Comparison of ENCODE assay signal across 1 cellular context in genomic region chr7:85426487-85426960, GRCh38.
A peak's percentile ranks its signal among the peaks of the same experiment; 100 is the strongest.
TF ChIP-seq lines count a peak whose summit lies in the region.

No MANE protein-coding gene starts in this region.

TF ChIP-seq in HepG2, 621 proteins besides CTCF, POLR2A, EP300 and RAD21 (continued from another document and continues in another):
- TF ChIP-seq ZNF407 (CRISPR knock-in tag; IDR thresholded peaks at IDR 0.05; ENCODE audit: not compliant biosample characterization) = no peak
- TF ChIP-seq ZNF205 (CRISPR knock-in tag; IDR thresholded peaks at IDR 0.05) = 0 out of 2 replicates have a peak, but pooled peaks have one; percentile 21
- TF ChIP-seq FOXP1 (IDR thresholded peaks at IDR 0.05) = no peak
- peak; percentile 27; the same call in 1 of the 2 replicates for TF ChIP-seq FOXP1 (CRISPR knock-in tag; IDR thresholded peaks at IDR 0.05)
- TF ChIP-seq NONO (IDR thresholded peaks at IDR 0.05) = no peak
- TF ChIP-seq NONO (CRISPR knock-in tag; conservative IDR thresholded peaks at IDR 0.05) = peak; percentile 25; the same call in 1 of the 2 replicates
- peak; percentile 36; the same call in 1 of the 2 replicates for TF ChIP-seq HNF4G (IDR thresholded peaks at IDR 0.05; ENCODE audit: borderline replicate concordance, low read depth, low read length)
- TF ChIP-seq HNF4G (CRISPR knock-in tag; IDR thresholded peaks at IDR 0.05; ENCODE audit: borderline replicate concordance, low read depth) = no peak
- TF ChIP-seq, protein P1, sequence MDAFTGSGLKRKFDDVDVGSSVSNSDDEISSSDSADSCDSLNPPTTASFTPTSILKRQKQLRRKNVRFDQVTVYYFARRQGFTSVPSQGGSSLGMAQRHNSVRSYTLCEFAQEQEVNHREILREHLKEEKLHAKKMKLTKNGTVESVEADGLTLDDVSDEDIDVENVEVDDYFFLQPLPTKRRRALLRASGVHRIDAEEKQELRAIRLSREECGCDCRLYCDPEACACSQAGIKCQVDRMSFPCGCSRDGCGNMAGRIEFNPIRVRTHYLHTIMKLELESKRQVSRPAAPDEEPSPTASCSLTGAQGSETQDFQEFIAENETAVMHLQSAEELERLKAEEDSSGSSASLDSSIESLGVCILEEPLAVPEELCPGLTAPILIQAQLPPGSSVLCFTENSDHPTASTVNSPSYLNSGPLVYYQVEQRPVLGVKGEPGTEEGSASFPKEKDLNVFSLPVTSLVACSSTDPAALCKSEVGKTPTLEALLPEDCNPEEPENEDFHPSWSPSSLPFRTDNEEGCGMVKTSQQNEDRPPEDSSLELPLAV (CRISPR knock-in tag; conservative IDR thresholded peaks at IDR 0.05; ENCODE audit: low read depth) = no peak
- TF ChIP-seq, protein P2, sequence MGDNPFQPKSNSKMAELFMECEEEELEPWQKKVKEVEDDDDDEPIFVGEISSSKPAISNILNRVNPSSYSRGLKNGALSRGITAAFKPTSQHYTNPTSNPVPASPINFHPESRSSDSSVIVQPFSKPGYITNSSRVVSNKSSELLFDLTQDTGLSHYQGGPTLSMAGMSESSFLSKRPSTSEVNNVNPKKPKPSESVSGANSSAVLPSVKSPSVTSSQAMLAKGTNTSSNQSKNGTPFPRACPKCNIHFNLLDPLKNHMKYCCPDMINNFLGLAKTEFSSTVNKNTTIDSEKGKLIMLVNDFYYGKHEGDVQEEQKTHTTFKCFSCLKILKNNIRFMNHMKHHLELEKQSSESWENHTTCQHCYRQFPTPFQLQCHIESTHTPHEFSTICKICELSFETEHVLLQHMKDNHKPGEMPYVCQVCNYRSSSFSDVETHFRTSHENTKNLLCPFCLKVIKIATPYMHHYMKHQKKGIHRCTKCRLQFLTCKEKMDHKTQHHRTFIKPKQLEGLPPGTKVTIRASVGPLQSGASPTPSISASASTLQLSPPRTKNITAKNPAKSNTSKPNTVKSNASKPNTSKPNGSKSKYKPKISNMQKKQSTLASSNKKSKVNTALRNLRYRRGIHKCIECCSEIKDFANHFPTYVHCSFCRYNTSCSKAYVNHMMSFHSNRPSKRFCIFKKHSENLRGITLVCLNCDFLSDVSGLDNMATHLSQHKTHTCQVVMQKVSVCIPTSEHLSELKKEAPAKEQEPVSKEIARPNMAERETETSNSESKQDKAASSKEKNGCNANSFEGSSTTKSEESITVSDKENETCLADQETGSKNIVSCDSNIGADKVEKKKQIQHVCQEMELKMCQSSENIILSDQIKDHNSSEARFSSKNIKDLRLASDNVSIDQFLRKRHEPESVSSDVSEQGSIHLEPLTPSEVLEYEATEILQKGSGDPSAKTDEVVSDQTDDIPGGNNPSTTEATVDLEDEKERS (CRISPR knock-in tag; IDR thresholded peaks at IDR 0.05) = no peak
- 0 out of 2 replicates have a peak, but pooled peaks have one; percentile 61 for TF ChIP-seq REPIN1 (CRISPR knock-in tag; IDR thresholded peaks at IDR 0.05; ENCODE audit: borderline replicate concordance, low read depth)
- TF ChIP-seq, protein P3, sequence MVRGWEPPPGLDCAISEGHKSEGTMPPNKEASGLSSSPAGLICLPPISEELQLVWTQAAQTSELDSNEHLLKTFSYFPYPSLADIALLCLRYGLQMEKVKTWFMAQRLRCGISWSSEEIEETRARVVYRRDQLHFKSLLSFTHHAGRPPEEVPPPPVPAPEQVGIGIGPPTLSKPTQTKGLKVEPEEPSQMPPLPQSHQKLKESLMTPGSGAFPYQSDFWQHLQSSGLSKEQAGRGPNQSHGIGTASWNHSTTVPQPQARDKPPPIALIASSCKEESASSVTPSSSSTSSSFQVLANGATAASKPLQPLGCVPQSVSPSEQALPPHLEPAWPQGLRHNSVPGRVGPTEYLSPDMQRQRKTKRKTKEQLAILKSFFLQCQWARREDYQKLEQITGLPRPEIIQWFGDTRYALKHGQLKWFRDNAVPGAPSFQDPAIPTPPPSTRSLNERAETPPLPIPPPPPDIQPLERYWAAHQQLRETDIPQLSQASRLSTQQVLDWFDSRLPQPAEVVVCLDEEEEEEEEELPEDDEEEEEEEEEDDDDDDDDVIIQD (CRISPR knock-in tag; IDR thresholded peaks at IDR 0.05; ENCODE audit: low read depth) = peak; percentile 58; the same call in 1 of the 2 replicates
- TF ChIP-seq TFDP1 (CRISPR knock-in tag; IDR thresholded peaks at IDR 0.05; ENCODE audit: borderline replicate concordance) = no peak
- no peak for TF ChIP-seq POLR2AphosphoS2 (IDR thresholded peaks at IDR 0.05; ENCODE audit: low read depth, low read length)
- TF ChIP-seq, protein P4, sequence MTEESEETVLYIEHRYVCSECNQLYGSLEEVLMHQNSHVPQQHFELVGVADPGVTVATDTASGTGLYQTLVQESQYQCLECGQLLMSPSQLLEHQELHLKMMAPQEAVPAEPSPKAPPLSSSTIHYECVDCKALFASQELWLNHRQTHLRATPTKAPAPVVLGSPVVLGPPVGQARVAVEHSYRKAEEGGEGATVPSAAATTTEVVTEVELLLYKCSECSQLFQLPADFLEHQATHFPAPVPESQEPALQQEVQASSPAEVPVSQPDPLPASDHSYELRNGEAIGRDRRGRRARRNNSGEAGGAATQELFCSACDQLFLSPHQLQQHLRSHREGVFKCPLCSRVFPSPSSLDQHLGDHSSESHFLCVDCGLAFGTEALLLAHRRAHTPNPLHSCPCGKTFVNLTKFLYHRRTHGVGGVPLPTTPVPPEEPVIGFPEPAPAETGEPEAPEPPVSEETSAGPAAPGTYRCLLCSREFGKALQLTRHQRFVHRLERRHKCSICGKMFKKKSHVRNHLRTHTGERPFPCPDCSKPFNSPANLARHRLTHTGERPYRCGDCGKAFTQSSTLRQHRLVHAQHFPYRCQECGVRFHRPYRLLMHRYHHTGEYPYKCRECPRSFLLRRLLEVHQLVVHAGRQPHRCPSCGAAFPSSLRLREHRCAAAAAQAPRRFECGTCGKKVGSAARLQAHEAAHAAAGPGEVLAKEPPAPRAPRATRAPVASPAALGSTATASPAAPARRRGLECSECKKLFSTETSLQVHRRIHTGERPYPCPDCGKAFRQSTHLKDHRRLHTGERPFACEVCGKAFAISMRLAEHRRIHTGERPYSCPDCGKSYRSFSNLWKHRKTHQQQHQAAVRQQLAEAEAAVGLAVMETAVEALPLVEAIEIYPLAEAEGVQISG (CRISPR knock-in tag; IDR thresholded peaks at IDR 0.05) = peak; percentile 80
- TF ChIP-seq NR2F2 (IDR thresholded peaks at IDR 0.05; ENCODE audit: borderline replicate concordance, low read depth) = peak; percentile 77
- no peak for TF ChIP-seq GLMP (CRISPR knock-in tag; IDR thresholded peaks at IDR 0.05; ENCODE audit: borderline replicate concordance)
- no peak for TF ChIP-seq BORCS8-MEF2B (CRISPR knock-in tag; IDR thresholded peaks at IDR 0.05)
- peak; percentile 62 for TF ChIP-seq SOX5 (CRISPR knock-in tag; IDR thresholded peaks at IDR 0.05; ENCODE audit: borderline replicate concordance)
- TF ChIP-seq ZBTB2 (CRISPR knock-in tag; IDR thresholded peaks at IDR 0.05; ENCODE audit: low read depth) = no peak
- TF ChIP-seq CBX5 (CRISPR knock-in tag; IDR thresholded peaks at IDR 0.05; ENCODE audit: borderline replicate concordance) = 0 out of 2 replicates have a peak, but pooled peaks have one; percentile 17
- TF ChIP-seq SMYD3 (CRISPR knock-in tag; IDR thresholded peaks at IDR 0.05) = no peak
- no peak; the same call in 1 of the 2 replicates for TF ChIP-seq ZNF264 (CRISPR knock-in tag; IDR thresholded peaks at IDR 0.05)
- TF ChIP-seq, protein P5, sequence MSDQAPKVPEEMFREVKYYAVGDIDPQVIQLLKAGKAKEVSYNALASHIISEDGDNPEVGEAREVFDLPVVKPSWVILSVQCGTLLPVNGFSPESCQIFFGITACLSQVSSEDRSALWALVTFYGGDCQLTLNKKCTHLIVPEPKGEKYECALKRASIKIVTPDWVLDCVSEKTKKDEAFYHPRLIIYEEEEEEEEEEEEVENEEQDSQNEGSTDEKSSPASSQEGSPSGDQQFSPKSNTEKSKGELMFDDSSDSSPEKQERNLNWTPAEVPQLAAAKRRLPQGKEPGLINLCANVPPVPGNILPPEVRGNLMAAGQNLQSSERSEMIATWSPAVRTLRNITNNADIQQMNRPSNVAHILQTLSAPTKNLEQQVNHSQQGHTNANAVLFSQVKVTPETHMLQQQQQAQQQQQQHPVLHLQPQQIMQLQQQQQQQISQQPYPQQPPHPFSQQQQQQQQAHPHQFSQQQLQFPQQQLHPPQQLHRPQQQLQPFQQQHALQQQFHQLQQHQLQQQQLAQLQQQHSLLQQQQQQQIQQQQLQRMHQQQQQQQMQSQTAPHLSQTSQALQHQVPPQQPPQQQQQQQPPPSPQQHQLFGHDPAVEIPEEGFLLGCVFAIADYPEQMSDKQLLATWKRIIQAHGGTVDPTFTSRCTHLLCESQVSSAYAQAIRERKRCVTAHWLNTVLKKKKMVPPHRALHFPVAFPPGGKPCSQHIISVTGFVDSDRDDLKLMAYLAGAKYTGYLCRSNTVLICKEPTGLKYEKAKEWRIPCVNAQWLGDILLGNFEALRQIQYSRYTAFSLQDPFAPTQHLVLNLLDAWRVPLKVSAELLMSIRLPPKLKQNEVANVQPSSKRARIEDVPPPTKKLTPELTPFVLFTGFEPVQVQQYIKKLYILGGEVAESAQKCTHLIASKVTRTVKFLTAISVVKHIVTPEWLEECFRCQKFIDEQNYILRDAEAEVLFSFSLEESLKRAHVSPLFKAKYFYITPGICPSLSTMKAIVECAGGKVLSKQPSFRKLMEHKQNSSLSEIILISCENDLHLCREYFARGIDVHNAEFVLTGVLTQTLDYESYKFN (CRISPR knock-in tag; conservative IDR thresholded peaks at IDR 0.05) = peak; percentile 76
